Comparison of ENCODE assay signal across 1 cellular context in the genomic region with DNA sequence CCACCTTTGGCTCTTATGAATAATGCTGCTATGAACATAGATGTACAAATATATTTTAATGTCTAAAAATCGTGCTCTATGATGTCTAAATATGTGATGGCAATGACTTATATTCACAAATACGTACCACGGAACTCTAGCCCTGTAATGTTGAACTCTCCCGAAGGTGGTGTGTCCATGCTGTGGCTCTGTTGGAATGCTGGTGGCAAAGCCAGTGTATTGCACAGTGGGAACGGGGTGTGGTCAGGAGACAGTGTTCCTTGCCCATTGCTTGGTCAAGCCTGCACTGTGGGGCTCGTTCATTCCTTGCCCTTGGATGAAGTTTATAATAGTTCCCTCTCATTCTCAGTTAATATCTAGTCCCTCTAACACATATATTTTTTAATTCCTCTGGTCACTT.
TF ChIP-seq lines count a peak whose summit lies in the region.

No MANE protein-coding gene starts in this region.

TF ChIP-seq in WTC11, 78 proteins besides CTCF, POLR2A, EP300 and RAD21 (continued from another document):
- TF ChIP-seq, protein P1, sequence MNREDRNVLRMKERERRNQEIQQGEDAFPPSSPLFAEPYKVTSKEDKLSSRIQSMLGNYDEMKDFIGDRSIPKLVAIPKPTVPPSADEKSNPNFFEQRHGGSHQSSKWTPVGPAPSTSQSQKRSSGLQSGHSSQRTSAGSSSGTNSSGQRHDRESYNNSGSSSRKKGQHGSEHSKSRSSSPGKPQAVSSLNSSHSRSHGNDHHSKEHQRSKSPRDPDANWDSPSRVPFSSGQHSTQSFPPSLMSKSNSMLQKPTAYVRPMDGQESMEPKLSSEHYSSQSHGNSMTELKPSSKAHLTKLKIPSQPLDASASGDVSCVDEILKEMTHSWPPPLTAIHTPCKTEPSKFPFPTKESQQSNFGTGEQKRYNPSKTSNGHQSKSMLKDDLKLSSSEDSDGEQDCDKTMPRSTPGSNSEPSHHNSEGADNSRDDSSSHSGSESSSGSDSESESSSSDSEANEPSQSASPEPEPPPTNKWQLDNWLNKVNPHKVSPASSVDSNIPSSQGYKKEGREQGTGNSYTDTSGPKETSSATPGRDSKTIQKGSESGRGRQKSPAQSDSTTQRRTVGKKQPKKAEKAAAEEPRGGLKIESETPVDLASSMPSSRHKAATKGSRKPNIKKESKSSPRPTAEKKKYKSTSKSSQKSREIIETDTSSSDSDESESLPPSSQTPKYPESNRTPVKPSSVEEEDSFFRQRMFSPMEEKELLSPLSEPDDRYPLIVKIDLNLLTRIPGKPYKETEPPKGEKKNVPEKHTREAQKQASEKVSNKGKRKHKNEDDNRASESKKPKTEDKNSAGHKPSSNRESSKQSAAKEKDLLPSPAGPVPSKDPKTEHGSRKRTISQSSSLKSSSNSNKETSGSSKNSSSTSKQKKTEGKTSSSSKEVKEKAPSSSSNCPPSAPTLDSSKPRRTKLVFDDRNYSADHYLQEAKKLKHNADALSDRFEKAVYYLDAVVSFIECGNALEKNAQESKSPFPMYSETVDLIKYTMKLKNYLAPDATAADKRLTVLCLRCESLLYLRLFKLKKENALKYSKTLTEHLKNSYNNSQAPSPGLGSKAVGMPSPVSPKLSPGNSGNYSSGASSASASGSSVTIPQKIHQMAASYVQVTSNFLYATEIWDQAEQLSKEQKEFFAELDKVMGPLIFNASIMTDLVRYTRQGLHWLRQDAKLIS (CRISPR knock-in tag; IDR thresholded peaks at IDR 0.05; ENCODE audit: borderline replicate concordance) = no peak
- TF ChIP-seq FOXP1 (CRISPR knock-in tag; IDR thresholded peaks at IDR 0.05; ENCODE audit: borderline replicate concordance) = no peak
- no peak for TF ChIP-seq NFATC4 (CRISPR knock-in tag; IDR thresholded peaks at IDR 0.05)
- TF ChIP-seq JAZF1 (CRISPR knock-in tag; IDR thresholded peaks at IDR 0.05) = no peak
- TF ChIP-seq, protein P2, sequence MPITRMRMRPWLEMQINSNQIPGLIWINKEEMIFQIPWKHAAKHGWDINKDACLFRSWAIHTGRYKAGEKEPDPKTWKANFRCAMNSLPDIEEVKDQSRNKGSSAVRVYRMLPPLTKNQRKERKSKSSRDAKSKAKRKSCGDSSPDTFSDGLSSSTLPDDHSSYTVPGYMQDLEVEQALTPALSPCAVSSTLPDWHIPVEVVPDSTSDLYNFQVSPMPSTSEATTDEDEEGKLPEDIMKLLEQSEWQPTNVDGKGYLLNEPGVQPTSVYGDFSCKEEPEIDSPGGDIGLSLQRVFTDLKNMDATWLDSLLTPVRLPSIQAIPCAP (CRISPR knock-in tag; IDR thresholded peaks at IDR 0.05) = no peak
- TF ChIP-seq OVOL2 (CRISPR knock-in tag; IDR thresholded peaks at IDR 0.05; ENCODE audit: borderline replicate concordance) = no peak
- TF ChIP-seq NR1H2 (CRISPR knock-in tag; IDR thresholded peaks at IDR 0.05) = no peak
- TF ChIP-seq ETV6 (CRISPR knock-in tag; IDR thresholded peaks at IDR 0.05) = no peak
- TF ChIP-seq, protein P3, sequence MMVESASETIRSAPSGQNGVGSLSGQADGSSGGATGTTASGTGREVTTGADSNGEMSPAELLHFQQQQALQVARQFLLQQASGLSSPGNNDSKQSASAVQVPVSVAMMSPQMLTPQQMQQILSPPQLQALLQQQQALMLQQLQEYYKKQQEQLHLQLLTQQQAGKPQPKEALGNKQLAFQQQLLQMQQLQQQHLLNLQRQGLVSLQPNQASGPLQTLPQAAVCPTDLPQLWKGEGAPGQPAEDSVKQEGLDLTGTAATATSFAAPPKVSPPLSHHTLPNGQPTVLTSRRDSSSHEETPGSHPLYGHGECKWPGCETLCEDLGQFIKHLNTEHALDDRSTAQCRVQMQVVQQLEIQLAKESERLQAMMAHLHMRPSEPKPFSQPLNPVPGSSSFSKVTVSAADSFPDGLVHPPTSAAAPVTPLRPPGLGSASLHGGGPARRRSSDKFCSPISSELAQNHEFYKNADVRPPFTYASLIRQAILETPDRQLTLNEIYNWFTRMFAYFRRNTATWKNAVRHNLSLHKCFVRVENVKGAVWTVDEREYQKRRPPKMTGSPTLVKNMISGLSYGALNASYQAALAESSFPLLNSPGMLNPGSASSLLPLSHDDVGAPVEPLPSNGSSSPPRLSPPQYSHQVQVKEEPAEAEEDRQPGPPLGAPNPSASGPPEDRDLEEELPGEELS (CRISPR knock-in tag; IDR thresholded peaks at IDR 0.05) = no peak
- TF ChIP-seq, protein P4, sequence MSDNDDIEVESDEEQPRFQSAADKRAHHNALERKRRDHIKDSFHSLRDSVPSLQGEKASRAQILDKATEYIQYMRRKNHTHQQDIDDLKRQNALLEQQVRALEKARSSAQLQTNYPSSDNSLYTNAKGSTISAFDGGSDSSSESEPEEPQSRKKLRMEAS (CRISPR knock-in tag; IDR thresholded peaks at IDR 0.05) = no peak
- TF ChIP-seq FOXJ3 (CRISPR knock-in tag; IDR thresholded peaks at IDR 0.05; ENCODE audit: borderline replicate concordance) = no peak
- TF ChIP-seq, protein P5, sequence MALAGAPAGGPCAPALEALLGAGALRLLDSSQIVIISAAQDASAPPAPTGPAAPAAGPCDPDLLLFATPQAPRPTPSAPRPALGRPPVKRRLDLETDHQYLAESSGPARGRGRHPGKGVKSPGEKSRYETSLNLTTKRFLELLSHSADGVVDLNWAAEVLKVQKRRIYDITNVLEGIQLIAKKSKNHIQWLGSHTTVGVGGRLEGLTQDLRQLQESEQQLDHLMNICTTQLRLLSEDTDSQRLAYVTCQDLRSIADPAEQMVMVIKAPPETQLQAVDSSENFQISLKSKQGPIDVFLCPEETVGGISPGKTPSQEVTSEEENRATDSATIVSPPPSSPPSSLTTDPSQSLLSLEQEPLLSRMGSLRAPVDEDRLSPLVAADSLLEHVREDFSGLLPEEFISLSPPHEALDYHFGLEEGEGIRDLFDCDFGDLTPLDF (CRISPR knock-in tag; IDR thresholded peaks at IDR 0.05) = no peak
- no peak for TF ChIP-seq NFE2L1 (CRISPR knock-in tag; IDR thresholded peaks at IDR 0.05)
- TF ChIP-seq, protein P6, sequence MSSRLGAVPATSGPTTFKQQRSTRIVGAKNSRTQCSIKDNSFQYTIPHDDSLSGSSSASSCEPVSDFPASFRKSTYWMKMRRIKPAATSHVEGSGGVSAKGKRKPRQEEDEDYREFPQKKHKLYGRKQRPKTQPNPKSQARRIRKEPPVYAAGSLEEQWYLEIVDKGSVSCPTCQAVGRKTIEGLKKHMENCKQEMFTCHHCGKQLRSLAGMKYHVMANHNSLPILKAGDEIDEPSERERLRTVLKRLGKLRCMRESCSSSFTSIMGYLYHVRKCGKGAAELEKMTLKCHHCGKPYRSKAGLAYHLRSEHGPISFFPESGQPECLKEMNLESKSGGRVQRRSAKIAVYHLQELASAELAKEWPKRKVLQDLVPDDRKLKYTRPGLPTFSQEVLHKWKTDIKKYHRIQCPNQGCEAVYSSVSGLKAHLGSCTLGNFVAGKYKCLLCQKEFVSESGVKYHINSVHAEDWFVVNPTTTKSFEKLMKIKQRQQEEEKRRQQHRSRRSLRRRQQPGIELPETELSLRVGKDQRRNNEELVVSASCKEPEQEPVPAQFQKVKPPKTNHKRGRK (CRISPR knock-in tag; IDR thresholded peaks at IDR 0.05; ENCODE audit: borderline replicate concordance) = no peak
- TF ChIP-seq, protein P7, sequence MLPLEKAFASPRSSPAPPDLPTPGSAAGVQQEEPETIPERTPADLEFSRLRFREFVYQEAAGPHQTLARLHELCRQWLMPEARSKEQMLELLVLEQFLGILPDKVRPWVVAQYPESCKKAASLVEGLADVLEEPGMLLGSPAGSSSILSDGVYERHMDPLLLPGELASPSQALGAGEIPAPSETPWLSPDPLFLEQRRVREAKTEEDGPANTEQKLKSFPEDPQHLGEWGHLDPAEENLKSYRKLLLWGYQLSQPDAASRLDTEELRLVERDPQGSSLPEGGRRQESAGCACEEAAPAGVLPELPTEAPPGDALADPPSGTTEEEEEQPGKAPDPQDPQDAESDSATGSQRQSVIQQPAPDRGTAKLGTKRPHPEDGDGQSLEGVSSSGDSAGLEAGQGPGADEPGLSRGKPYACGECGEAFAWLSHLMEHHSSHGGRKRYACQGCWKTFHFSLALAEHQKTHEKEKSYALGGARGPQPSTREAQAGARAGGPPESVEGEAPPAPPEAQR (CRISPR knock-in tag; IDR thresholded peaks at IDR 0.05) = no peak
- no peak for TF ChIP-seq CREM (CRISPR knock-in tag; IDR thresholded peaks at IDR 0.05)
- TF ChIP-seq ZNF671 (CRISPR knock-in tag; IDR thresholded peaks at IDR 0.05) = no peak
- TF ChIP-seq, protein P8, sequence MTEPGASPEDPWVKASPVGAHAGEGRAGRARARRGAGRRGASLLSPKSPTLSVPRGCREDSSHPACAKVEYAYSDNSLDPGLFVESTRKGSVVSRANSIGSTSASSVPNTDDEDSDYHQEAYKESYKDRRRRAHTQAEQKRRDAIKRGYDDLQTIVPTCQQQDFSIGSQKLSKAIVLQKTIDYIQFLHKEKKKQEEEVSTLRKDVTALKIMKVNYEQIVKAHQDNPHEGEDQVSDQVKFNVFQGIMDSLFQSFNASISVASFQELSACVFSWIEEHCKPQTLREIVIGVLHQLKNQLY (CRISPR knock-in tag; IDR thresholded peaks at IDR 0.05) = no peak
- no peak for TF ChIP-seq ZNF263 (CRISPR knock-in tag; IDR thresholded peaks at IDR 0.05; ENCODE audit: low read depth)
